Comparison of ENCODE assay signal across 15 cellular contexts in the genomic region with DNA sequence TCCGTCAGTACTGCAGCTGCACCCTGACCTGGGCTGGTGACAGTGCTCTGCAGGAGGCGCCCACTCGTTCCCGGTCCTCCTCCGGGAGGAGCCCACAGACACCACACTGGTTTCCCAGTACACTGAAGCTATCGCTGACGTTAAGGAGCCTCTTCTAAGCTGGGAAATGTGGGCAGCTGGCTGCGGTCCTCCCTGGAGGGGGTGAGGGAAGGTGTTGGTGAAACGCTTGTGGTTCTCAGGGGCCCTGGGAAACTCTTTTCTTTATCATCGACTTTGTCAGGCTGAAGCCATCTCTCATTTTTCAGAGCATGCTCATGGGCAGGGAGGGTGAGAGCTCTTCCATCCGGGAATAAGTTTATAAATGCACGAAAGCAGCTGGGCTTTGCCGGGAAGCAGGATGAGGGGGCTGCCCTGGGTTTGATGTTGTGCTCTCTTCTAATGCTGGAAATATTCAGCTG.
A peak's percentile ranks its signal among the peaks of the same experiment; 100 is the strongest.
DNase-seq lines count a peak whose midpoint lies in the region; ATAC-seq and TF ChIP-seq lines count a peak whose summit lies in the region.
"Had no signal": no experiment of that assay in that cellular context is flagged by ENCODE, and none has a peak within 500 bp of the region (broad histone marks: within the 10 kb centered on the region; RNA-seq: fewer than 3 reads in every experiment).

No MANE protein-coding gene starts in this region.

- ATAC-seq in GM18505 (IDR thresholded peaks at IDR 0.05; ENCODE audit: unreplicated experiment) = no peak
- ATAC-seq: gastroesophageal sphincter, left lobe of liver had no signal

- H3K4me3 Mint-ChIP-seq in nephron = peak overlapping the region; percentile 37 to 44 (median 42)

- no peaks in the 10 kb centered on the region for H3K36me3 Mint-ChIP-seq in nephron (ENCODE audit: low read depth)

- no peak for TF ChIP-seq CTCF in nephron (IDR thresholded peaks at IDR 0.05; ENCODE audit: unreplicated experiment in 3 of 3)

- peaks cover 61% of the 10 kb centered on the region for H3K4me1 Mint-ChIP-seq in nephron

- peak; percentile 72 for DNase-seq in AG20443 (ENCODE audit: low spot score)
- peak; percentile 57 for DNase-seq in GM03348 (ENCODE audit: low spot score)
- DNase-seq in brain pericyte (ENCODE audit: low read depth, low spot score) = peak; percentile 63
- no peak for DNase-seq in T-helper 9 cell
- DNase-seq in stimulated activated CD4-positive, alpha-beta T cell treated with anti-CD3 and anti-CD28 coated beads, Interleukin-4, amount 100 ng/mL, for 4 hours = no peak
- DNase-seq: activated CD4-positive, alpha-beta T cell treated with anti-CD3 and anti-CD28 coated beads, Interleukin-2, amount 50 U/mL, for 1 hour; activated naive CD4-positive, alpha-beta T cell treated with anti-CD3 and anti-CD28 coated beads, Interleukin-2, amount 50 U/mL, for 16 hours; GOT3; MV-4-11; pancreas; stimulated activated CD4-positive, alpha-beta T cell treated with anti-CD3 and anti-CD28 coated beads, Interleukin-4, amount 100 ng/mL, for 1 hour had no signal

- H3K9me3 Mint-ChIP-seq in nephron = no peaks in the 10 kb centered on the region

- peak overlapping the region; percentile 5 to 62 (median 53) for H3K27ac Mint-ChIP-seq in nephron

- TF ChIP-seq POLR2A in GM18505 (IDR thresholded peaks at IDR 0.05; ENCODE audit: borderline replicate concordance, extremely low read depth, insufficient read depth, insufficient read length) = no peak

- H3K27me3 Mint-ChIP-seq in nephron (ENCODE audit: low read depth) = peaks cover 8% of the 10 kb centered on the region

Comparison
In these comparisons a context has a peak if more than half of its experiments do, and no peak if none do; other contexts are left out.
1. DNase-seq: peak in AG20443 (single experiment), GM03348 (single experiment) and brain pericyte (single experiment); none in T-helper 9 cell (single experiment) and stimulated activated CD4-positive, alpha-beta T cell treated with anti-CD3 and anti-CD28 coated beads, Interleukin-4, amount 100 ng/mL, for 4 hours (0 of 2).